19 cellular contexts compared by ENCODE assay signal in the genomic region with DNA sequence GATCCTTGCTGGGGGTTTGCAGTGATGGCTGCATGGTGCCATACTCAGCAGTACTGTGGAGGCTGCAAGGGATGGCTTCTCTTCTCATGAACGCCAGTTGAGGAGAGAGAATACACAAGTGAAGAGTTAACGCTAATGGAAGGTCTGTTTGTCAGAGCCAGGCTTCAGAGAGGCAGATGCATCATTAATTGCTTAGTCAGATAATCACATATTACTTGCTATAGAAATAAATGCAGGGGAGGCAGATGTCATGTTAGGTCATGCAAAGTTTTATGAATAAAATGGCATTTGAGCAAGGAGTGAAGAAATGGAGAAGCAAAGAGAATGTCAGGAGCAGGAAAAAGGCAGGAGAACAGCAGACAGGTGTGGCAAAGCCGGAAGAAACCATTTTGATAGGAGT.
"Had no signal": no experiment of that assay in that cellular context is flagged by ENCODE, and none has a peak within 500 bp of the region (broad histone marks: within the 10 kb centered on the region; RNA-seq: fewer than 3 reads in every experiment).

No MANE protein-coding gene starts in this region.

- H3K27ac Mint-ChIP-seq: activated CD8-positive, alpha-beta T cell treated with anti-CD3 and anti-CD28 coated beads for 36 hours; T-helper 1 cell treated with Interleukin-12 subunit alpha and Interleukin-12 subunit beta and Interleukin-4 antibody, amounts not matched to agents 30 μg/mL and 1 μg/mL, for 36 hours had no signal

- H3K27ac ChIP-seq: tibial nerve, uterus, WERI-Rb-1 had no signal

- H3K4me3 ChIP-seq: tibial nerve, uterus had no signal

- H3K9me3 Mint-ChIP-seq: activated CD8-positive, alpha-beta T cell treated with anti-CD3 and anti-CD28 coated beads for 36 hours; activated T-cell treated with anti-CD3 and anti-CD28 coated beads, Interleukin-2, amount 50 U/mL, for 4 hours; effector memory CD8-positive, alpha-beta T cell; naive thymus-derived CD8-positive, alpha-beta T cell; T-helper 1 cell treated with Interleukin-12 subunit alpha and Interleukin-12 subunit beta and Interleukin-4 antibody, amounts not matched to agents 30 μg/mL and 1 μg/mL, for 36 hours had no signal

- H3K4me3 Mint-ChIP-seq: activated CD8-positive, alpha-beta T cell treated with anti-CD3 and anti-CD28 coated beads for 36 hours; activated T-cell treated with anti-CD3 and anti-CD28 coated beads, Interleukin-2, amount 50 U/mL, for 4 hours; effector memory CD8-positive, alpha-beta T cell; naive thymus-derived CD8-positive, alpha-beta T cell; T-helper 1 cell treated with Interleukin-12 subunit alpha and Interleukin-12 subunit beta and Interleukin-4 antibody, amounts not matched to agents 30 μg/mL and 1 μg/mL, for 36 hours had no signal

- H3K27me3 Mint-ChIP-seq: activated CD8-positive, alpha-beta T cell treated with anti-CD3 and anti-CD28 coated beads for 36 hours; effector memory CD8-positive, alpha-beta T cell; naive thymus-derived CD8-positive, alpha-beta T cell had no signal

- H3K27me3 ChIP-seq: tibial nerve, uterus had no signal

- ATAC-seq: activated CD8-positive, alpha-beta T cell treated with anti-CD3 and anti-CD28 coated beads for 36 hours; activated T-cell treated with anti-CD3 and anti-CD28 coated beads, Interleukin-2, amount 50 U/mL, for 4 hours; effector memory CD8-positive, alpha-beta T cell; left lobe of liver; naive thymus-derived CD8-positive, alpha-beta T cell had no signal

- DNase-seq: activated CD4-positive, alpha-beta T cell treated with anti-CD3 and anti-CD28 coated beads for 4 hours; activated CD8-positive, alpha-beta T cell treated with anti-CD3 and anti-CD28 coated beads for 36 hours; activated gamma-delta T cell; activated T-cell treated with anti-CD3 and anti-CD28 coated beads, Interleukin-2, amount 50 U/mL, for 4 hours; dermis blood vessel endothelial cell; effector memory CD8-positive, alpha-beta T cell; islet precursor cell; mammary epithelial cell; naive thymus-derived CD8-positive, alpha-beta T cell; posterior cingulate gyrus; retina; stimulated activated CD4-positive, alpha-beta T cell treated with anti-CD3 and anti-CD28 coated beads, Interleukin-2, amount 100 ng/mL, for 48 hours; stimulated activated naive CD4-positive, alpha-beta T cell; substantia nigra; uterus; WERI-Rb-1 had no signal

- H3K9me3 ChIP-seq: tibial nerve, uterus had no signal

- H3K36me3 ChIP-seq: uterus had no signal
